1 cellular context compared by ENCODE assay signal in the genomic region with DNA sequence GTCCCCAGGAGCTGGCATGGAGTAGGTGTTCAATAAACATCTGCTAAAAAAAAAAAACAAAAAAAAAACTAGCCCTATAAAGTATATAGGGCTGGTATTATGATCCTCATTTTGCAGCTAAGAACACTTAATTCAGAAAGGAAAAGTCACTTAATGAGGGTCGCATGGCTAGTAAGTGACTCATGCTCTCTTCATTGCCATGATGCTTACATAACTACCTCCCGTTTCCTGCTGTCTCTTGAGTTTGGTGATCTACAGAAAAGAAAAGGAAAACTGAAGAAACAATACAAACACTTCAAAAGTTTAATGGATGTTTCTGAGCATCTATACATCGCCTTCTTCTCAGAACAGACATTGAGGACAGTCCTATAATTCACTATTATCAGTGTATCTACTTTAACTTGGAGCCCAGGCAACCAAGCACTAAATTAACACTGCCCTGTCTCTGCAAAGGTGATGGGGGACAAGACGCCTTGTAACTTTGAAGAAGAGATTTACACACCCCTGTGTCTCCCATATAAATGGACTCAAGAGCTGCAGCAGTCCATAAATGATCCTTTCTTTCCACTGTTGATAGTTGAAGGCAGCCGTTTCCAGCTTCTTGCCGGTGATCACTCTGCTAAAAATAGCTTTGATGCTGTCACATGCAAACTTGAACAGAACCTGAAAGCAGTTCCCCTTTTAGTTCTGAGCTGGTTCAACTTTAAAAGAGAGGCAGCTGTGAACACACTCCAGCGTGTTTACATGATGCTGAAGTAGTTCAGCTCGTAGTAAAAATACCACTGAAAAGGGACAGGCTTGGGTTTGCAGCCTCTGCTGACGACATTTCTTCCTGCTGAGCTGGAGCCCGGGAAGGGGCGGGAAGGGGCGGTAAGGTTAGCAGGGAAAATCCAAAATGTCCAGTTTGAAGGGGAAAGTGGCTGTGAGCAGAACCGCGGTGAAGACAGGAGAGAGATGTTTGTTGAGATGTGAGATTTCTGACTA.
TF ChIP-seq lines count a peak whose summit lies in the region.

No MANE protein-coding gene starts in this region.

TF ChIP-seq in SK-N-SH, 30 proteins besides CTCF, POLR2A, EP300 and RAD21 (continued from another document):
- TF ChIP-seq, protein P1, sequence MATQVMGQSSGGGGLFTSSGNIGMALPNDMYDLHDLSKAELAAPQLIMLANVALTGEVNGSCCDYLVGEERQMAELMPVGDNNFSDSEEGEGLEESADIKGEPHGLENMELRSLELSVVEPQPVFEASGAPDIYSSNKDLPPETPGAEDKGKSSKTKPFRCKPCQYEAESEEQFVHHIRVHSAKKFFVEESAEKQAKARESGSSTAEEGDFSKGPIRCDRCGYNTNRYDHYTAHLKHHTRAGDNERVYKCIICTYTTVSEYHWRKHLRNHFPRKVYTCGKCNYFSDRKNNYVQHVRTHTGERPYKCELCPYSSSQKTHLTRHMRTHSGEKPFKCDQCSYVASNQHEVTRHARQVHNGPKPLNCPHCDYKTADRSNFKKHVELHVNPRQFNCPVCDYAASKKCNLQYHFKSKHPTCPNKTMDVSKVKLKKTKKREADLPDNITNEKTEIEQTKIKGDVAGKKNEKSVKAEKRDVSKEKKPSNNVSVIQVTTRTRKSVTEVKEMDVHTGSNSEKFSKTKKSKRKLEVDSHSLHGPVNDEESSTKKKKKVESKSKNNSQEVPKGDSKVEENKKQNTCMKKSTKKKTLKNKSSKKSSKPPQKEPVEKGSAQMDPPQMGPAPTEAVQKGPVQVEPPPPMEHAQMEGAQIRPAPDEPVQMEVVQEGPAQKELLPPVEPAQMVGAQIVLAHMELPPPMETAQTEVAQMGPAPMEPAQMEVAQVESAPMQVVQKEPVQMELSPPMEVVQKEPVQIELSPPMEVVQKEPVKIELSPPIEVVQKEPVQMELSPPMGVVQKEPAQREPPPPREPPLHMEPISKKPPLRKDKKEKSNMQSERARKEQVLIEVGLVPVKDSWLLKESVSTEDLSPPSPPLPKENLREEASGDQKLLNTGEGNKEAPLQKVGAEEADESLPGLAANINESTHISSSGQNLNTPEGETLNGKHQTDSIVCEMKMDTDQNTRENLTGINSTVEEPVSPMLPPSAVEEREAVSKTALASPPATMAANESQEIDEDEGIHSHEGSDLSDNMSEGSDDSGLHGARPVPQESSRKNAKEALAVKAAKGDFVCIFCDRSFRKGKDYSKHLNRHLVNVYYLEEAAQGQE (IDR thresholded peaks at IDR 0.05; ENCODE audit: low read depth, low read length): no peak
- TF ChIP-seq RXRA (IDR thresholded peaks at IDR 0.05; ENCODE audit: borderline replicate concordance, low read depth): no peak
- TF ChIP-seq FOSL2 (IDR thresholded peaks at IDR 0.05; ENCODE audit: borderline replicate concordance, low read depth): peak; percentile 59; the same call in 1 of the 2 replicates
- TF ChIP-seq CHD2 (IDR thresholded peaks at IDR 0.05; ENCODE audit: low read length, partially characterized antibody): no peak
